Comparison of ENCODE assay signal across 14 cellular contexts in genomic region chrX:49958727-49959126, GRCh38.
"Had no signal": no experiment of that assay in that cellular context is flagged by ENCODE, and none has a peak within 500 bp of the region (broad histone marks: within the 10 kb centered on the region; RNA-seq: fewer than 3 reads in every experiment).

No MANE protein-coding gene starts in this region.

- ATAC-seq: activated CD4-positive, CD25-positive, alpha-beta regulatory T cell treated with anti-CD3 and anti-CD28 coated beads, Interleukin-2, amount 50 U/mL, for 24 hours; activated CD8-positive, alpha-beta memory T cell treated with anti-CD3 and anti-CD28 coated beads, Interleukin-2, amount 10 ng/mL, durations not matched to agents 7 days and 5 days; activated T-cell treated with anti-CD3 and anti-CD28 coated beads, Interleukin-2, amount 50 U/mL, for 4 hours had no signal

- H3K9me3 Mint-ChIP-seq: activated naive CD8-positive, alpha-beta T cell treated with anti-CD3 and anti-CD28 coated beads, Interleukin-2, amount 10 ng/mL, durations not matched to agents 7 days and 5 days; activated T-cell treated with anti-CD3 and anti-CD28 coated beads, Interleukin-2, amount 50 U/mL, for 4 hours had no signal

- H3K4me1 ChIP-seq: tibial artery, uterus had no signal

- H3K27ac ChIP-seq: hepatocyte, neutrophil, tibial artery, uterus had no signal

- H3K4me3 Mint-ChIP-seq: activated CD8-positive, alpha-beta memory T cell treated with anti-CD3 and anti-CD28 coated beads, Interleukin-2, amount 10 ng/mL, durations not matched to agents 7 days and 5 days; activated naive CD8-positive, alpha-beta T cell treated with anti-CD3 and anti-CD28 coated beads, Interleukin-2, amount 10 ng/mL, durations not matched to agents 7 days and 5 days; activated T-cell treated with anti-CD3 and anti-CD28 coated beads, Interleukin-2, amount 50 U/mL, for 4 hours had no signal

- H3K27me3 ChIP-seq: hepatocyte, neutrophil, tibial artery, uterus had no signal

- H3K4me2 ChIP-seq: hepatocyte had no signal

- H3K27ac Mint-ChIP-seq: activated CD8-positive, alpha-beta memory T cell treated with anti-CD3 and anti-CD28 coated beads, Interleukin-2, amount 10 ng/mL, durations not matched to agents 7 days and 5 days; activated naive CD8-positive, alpha-beta T cell treated with anti-CD3 and anti-CD28 coated beads, Interleukin-2, amount 10 ng/mL, durations not matched to agents 7 days and 5 days had no signal

- H3K4me1 Mint-ChIP-seq: activated CD8-positive, alpha-beta memory T cell treated with anti-CD3 and anti-CD28 coated beads, Interleukin-2, amount 10 ng/mL, durations not matched to agents 7 days and 5 days; activated naive CD8-positive, alpha-beta T cell treated with anti-CD3 and anti-CD28 coated beads, Interleukin-2, amount 10 ng/mL, durations not matched to agents 7 days and 5 days had no signal

- H3K27me3 Mint-ChIP-seq: activated CD8-positive, alpha-beta memory T cell treated with anti-CD3 and anti-CD28 coated beads, Interleukin-2, amount 10 ng/mL, durations not matched to agents 7 days and 5 days; activated naive CD8-positive, alpha-beta T cell treated with anti-CD3 and anti-CD28 coated beads, Interleukin-2, amount 10 ng/mL, durations not matched to agents 7 days and 5 days had no signal

- H3K36me3 Mint-ChIP-seq: activated CD8-positive, alpha-beta memory T cell treated with anti-CD3 and anti-CD28 coated beads, Interleukin-2, amount 10 ng/mL, durations not matched to agents 7 days and 5 days; activated naive CD8-positive, alpha-beta T cell treated with anti-CD3 and anti-CD28 coated beads, Interleukin-2, amount 10 ng/mL, durations not matched to agents 7 days and 5 days had no signal

- H3K4me3 ChIP-seq: hepatocyte, tibial artery, uterus had no signal

- H2AFZ ChIP-seq: hepatocyte had no signal

- H3K36me3 ChIP-seq: neutrophil, tibial artery, uterus had no signal

- H3K9me3 ChIP-seq: neutrophil, tibial artery, uterus had no signal

- H3K79me2 ChIP-seq: hepatocyte had no signal

- DNase-seq: activated CD4-positive, alpha-beta T cell treated with anti-CD3 and anti-CD28 coated beads, Interleukin-2, amount 50 U/mL, for 4 hours; activated CD8-positive, alpha-beta memory T cell treated with anti-CD3 and anti-CD28 coated beads, Interleukin-2, amount 10 ng/mL, durations not matched to agents 7 days and 5 days; activated gamma-delta T cell treated with Interleukin-2 at 50 U/mL for 16 hours; activated naive CD8-positive, alpha-beta T cell treated with anti-CD3 and anti-CD28 coated beads, Interleukin-2, amount 10 ng/mL, durations not matched to agents 7 days and 5 days; activated T-cell treated with anti-CD3 and anti-CD28 coated beads, Interleukin-2, amount 50 U/mL, for 4 hours; anterior cingulate cortex; cerebellar nuclear complex; dermis blood vessel endothelial cell; small intestine; tibial artery; uterus had no signal
